In the genomic region with DNA sequence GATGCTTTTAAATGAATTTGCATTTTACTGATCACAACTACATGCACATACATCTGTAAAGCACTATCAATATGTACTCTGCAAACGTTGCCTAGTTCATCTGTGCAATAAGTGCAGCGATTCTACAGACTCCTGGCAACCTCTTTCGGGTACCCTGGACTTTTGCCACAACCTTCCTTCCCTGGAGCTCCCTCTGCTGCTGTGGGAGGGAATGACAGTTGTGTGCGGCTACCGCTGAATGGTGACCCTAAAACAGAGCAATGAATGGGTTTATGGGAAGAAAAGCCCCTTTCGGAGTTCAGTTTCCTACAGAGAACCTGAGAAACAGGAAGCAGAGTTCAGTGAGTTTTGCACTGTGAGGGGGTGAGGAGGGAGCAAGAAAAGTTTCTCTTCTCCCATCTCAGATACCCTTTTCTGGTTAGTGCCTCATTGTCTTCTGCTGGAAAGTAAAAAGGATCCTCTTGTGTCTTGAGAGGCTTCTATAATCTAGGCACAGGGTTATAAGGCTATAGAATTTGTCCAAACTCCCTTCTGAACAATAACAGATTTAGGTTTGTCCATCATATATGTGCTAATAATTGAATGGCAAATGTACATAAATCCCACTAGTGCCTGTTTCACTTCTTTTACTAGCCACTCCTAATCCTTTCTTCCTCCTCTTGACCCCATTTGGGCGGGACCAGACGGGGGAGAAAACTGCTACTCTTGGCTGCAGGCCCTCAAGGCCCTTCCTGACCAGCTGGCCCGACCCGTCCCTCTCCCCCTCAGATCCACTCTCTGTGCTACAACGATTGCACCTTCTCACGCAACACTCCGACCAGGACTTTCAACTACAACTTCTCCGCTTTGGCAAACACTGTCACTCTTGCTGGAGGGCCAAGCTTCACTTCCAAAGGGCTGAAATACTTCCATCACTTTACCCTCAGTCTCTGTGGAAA, we compare ENCODE assay signal across 8 cellular contexts. TPM values are rescaled to one million over a fixed set of nuclear protein-coding genes. Genes with fewer than 3 reads are reported as not detected.
DNase-seq lines count a peak whose midpoint lies in the region; ATAC-seq, FAIRE-seq and TF ChIP-seq lines count a peak whose summit lies in the region.

No MANE protein-coding gene starts in this region.

- H4K91ac ChIP-seq in trophoblast cell (ENCODE audit: low read depth, low read length) = peak overlapping the region; percentile 7

- no peaks in the 10 kb centered on the region for H3K36me3 ChIP-seq in endothelial cell of umbilical vein (ENCODE audit: control insufficient read depth in 2 of 2, extremely low read depth in 1 of 2, insufficient read depth in 2 of 2, low read length in 2 of 2)
- H3K36me3 ChIP-seq in trophoblast cell (ENCODE audit: control insufficient read depth in 1 of 2, insufficient read depth in 2 of 2, low read length in 2 of 2) = no peaks in the 10 kb centered on the region

- H4K20me1 ChIP-seq in endothelial cell of umbilical vein (replicated peaks; ENCODE audit: control insufficient read depth, extremely low read depth, insufficient read depth, low read length) = no peaks in the 10 kb centered on the region

- H3K27ac ChIP-seq in endothelial cell of umbilical vein (ENCODE audit: insufficient read depth, low read depth, low read length) (no peak overlapping the region), trophoblast cell (ENCODE audit: low read depth, low read length) (no peak overlapping the region)

- H3K23ac ChIP-seq in trophoblast cell (ENCODE audit: low read length) = no peak overlapping the region

- CTCF ChIA-PET in activated CD4-positive, alpha-beta T cell treated with anti-CD3 and anti-CD28 coated beads, Interleukin-2, amount 10 ng/mL, durations not matched to agents 7 days and 5 days (lab: Charles Lee) = interaction anchor here (0.6 to 1.5 kb wide), 11 partner anchors 10 to 188 kb away, joined by 3 to 6 read pairs (median 4); partner anchors contain the start of genes SARS1 and TMEM167B
- CTCF ChIA-PET in endothelial cell of umbilical vein (lab: Charles Lee) = interaction anchor here (0.6 to 2.3 kb wide), 6 partner anchors 21 to 94 kb away, joined by 3 to 12 read pairs (median 4); a partner anchor contains a TSS

- no CpG with 5 or more reads among the region's 14 CpGs for WGBS in trophoblast cell (ENCODE audit: extremely low coverage, insufficient coverage, insufficient read length)

- ATAC-seq in GM18502 (IDR thresholded peaks at IDR 0.05; ENCODE audit: poor library complexity, unreplicated experiment) = peak; percentile 58
- no peak for ATAC-seq in HG03045 (IDR thresholded peaks at IDR 0.05; ENCODE audit: unreplicated experiment)

- peak overlapping the region; percentile 50 for H2AFZ ChIP-seq in endothelial cell of umbilical vein (ENCODE audit: low read depth, low read length)
- H2AFZ ChIP-seq in trophoblast cell (ENCODE audit: insufficient read depth, low read length, poor library complexity) = no peak overlapping the region

- no peaks in the 10 kb centered on the region for H3K9me3 Mint-ChIP-seq in activated CD4-positive, alpha-beta T cell treated with anti-CD3 and anti-CD28 coated beads, Interleukin-2, amount 10 ng/mL, durations not matched to agents 7 days and 5 days

- H3K4me2 ChIP-seq in endothelial cell of umbilical vein (ENCODE audit: insufficient read depth, low read length) = no peak overlapping the region
- no peak overlapping the region for H3K4me2 ChIP-seq in trophoblast cell (ENCODE audit: low read length)

- H3K4me3 ChIP-seq in endothelial cell of umbilical vein (replicated peaks in 1 of 3; ENCODE audit: insufficient read depth in 1 of 3, low read depth in 1 of 3, low read length in 3 of 3) (no peak overlapping the region), trophoblast cell (ENCODE audit: low read depth, low read length) (no peak overlapping the region)

- no peaks in the 10 kb centered on the region for H3K79me2 ChIP-seq in endothelial cell of umbilical vein (ENCODE audit: control insufficient read depth, insufficient read depth, low read length)
- H3K79me2 ChIP-seq in trophoblast cell (ENCODE audit: control insufficient read depth, insufficient read depth, low read length, poor library complexity) = no peaks in the 10 kb centered on the region

- no peak overlapping the region for H2AK5ac ChIP-seq in trophoblast cell (ENCODE audit: low read length)

- H4K12ac ChIP-seq in trophoblast cell (ENCODE audit: low read depth, low read length) = no peak overlapping the region

- H3K4ac ChIP-seq in trophoblast cell (ENCODE audit: low read depth, low read length) = no peak overlapping the region

- H2BK12ac ChIP-seq in trophoblast cell (ENCODE audit: low read length) = peak overlapping the region; percentile 46

- H3K9ac ChIP-seq in endothelial cell of umbilical vein (replicated peaks; ENCODE audit: extremely low read depth, insufficient read depth, low read length) (peak overlapping the region; percentile 10), trophoblast cell (ENCODE audit: low read length) (no peak overlapping the region)

- H3K14ac ChIP-seq in trophoblast cell (ENCODE audit: low read length) = no peak overlapping the region

- H3K36me3 Mint-ChIP-seq in activated CD4-positive, alpha-beta T cell treated with anti-CD3 and anti-CD28 coated beads, Interleukin-2, amount 10 ng/mL, durations not matched to agents 7 days and 5 days (ENCODE audit: low read depth) = no peaks in the 10 kb centered on the region

- H3K4me1 Mint-ChIP-seq in activated CD4-positive, alpha-beta T cell treated with anti-CD3 and anti-CD28 coated beads, Interleukin-2, amount 10 ng/mL, durations not matched to agents 7 days and 5 days = peaks cover 22% of the 10 kb centered on the region

- no peak overlapping the region for H2BK5ac ChIP-seq in trophoblast cell (ENCODE audit: low read depth, low read length, poor library complexity)

- no TSS peak for BruUV-seq in endothelial cell of umbilical vein (replicated peaks; lab: Mats Ljungman, UMichigan)

- peak; percentile 37 for FAIRE-seq in endothelial cell of umbilical vein (lab: Jason Lieb, UNC)

- H3K9me1 ChIP-seq in endothelial cell of umbilical vein (replicated peaks; ENCODE audit: control insufficient read depth, extremely low read depth, insufficient read depth, low read length) = no peaks in the 10 kb centered on the region

- no peaks in the 10 kb centered on the region for H3K27me3 ChIP-seq in endothelial cell of umbilical vein (ENCODE audit: control insufficient read depth in 2 of 2, insufficient read depth in 2 of 2, low read length in 2 of 2)
- H3K27me3 ChIP-seq in trophoblast cell (ENCODE audit: insufficient read depth, low read length) = no peaks in the 10 kb centered on the region

- no peak overlapping the region for H3K18ac ChIP-seq in trophoblast cell (ENCODE audit: low read length)

- POLR2A ChIA-PET in activated CD4-positive, alpha-beta T cell treated with anti-CD3 and anti-CD28 coated beads, Interleukin-2, amount 10 ng/mL, durations not matched to agents 7 days and 5 days (lab: Charles Lee) = no interaction called here
- POLR2A ChIA-PET in endothelial cell of umbilical vein (lab: Charles Lee) = no interaction called here

- no peaks in the 10 kb centered on the region for H3K27me3 Mint-ChIP-seq in activated CD4-positive, alpha-beta T cell treated with anti-CD3 and anti-CD28 coated beads, Interleukin-2, amount 10 ng/mL, durations not matched to agents 7 days and 5 days

- no peak for TF ChIP-seq POLR2A in endothelial cell of umbilical vein (IDR thresholded peaks at IDR 0.05; ENCODE audit: low read depth, low read length)

- H3K4me3 Mint-ChIP-seq in activated CD4-positive, alpha-beta T cell treated with anti-CD3 and anti-CD28 coated beads, Interleukin-2, amount 10 ng/mL, durations not matched to agents 7 days and 5 days = no peak overlapping the region

- H3K4me1 ChIP-seq in endothelial cell of umbilical vein (ENCODE audit: control insufficient read depth, extremely low read depth, insufficient read depth, low read length) (peaks cover 31% of the 10 kb centered on the region), trophoblast cell (ENCODE audit: control insufficient read depth in 1 of 2, insufficient read depth in 2 of 2, low read length in 2 of 2) (peaks cover 11 to 14% of the 10 kb centered on the region in 2 experiments)

- no peak overlapping the region for H3K27ac Mint-ChIP-seq in activated CD4-positive, alpha-beta T cell treated with anti-CD3 and anti-CD28 coated beads, Interleukin-2, amount 10 ng/mL, durations not matched to agents 7 days and 5 days

- DNase-seq in AG09319 (ENCODE audit: extremely low read depth, low read depth) (no peak), NCI-H2107 (lab: John Stamatoyannopoulos, UW) (peak; percentile 69), endothelial cell of umbilical vein (ENCODE audit: low read depth, low spot score) (peak; percentile 19), trophoblast cell (peak in 1 of 2 donors; percentile 68), midbrain (lab: John Stamatoyannopoulos, UW) (no peak)
- peak; percentile 70 for DNase-seq in activated CD4-positive, alpha-beta T cell treated with anti-CD3 and anti-CD28 coated beads, Interleukin-2, amount 10 ng/mL, durations not matched to agents 7 days and 5 days

- no peak overlapping the region for H2BK120ac ChIP-seq in trophoblast cell (ENCODE audit: insufficient read depth, low read length, poor library complexity)

- no peaks in the 10 kb centered on the region for H3K9me3 ChIP-seq in endothelial cell of umbilical vein (replicated peaks; ENCODE audit: control insufficient read depth, insufficient read depth, low read length)
- no peaks in the 10 kb centered on the region for H3K9me3 ChIP-seq in trophoblast cell (ENCODE audit: insufficient read depth, low read depth, low read length)

- intact Hi-C loops in endothelial cell of umbilical vein (cut with micrococcal nuclease) = no loop called here

- dilution Hi-C loops in endothelial cell of umbilical vein (cut with MboI; ENCODE audit: extremely low pct_ligation_motif_present, low sequenced_read_pairs) = no loop called here

- peaks cover 16% of the 10 kb centered on the region for H3K79me1 ChIP-seq in trophoblast cell (ENCODE audit: low read length)

- TF ChIP-seq CTCF in AG09319 (IDR thresholded peaks at IDR 0.05; ENCODE audit: low read depth, low read length) (peak; percentile 52), endothelial cell of umbilical vein (IDR thresholded peaks at IDR 0.05; ENCODE audit: extremely low read depth in 1 of 2, insufficient read depth in 1 of 2, low read depth in 1 of 2, low read length in 2 of 2) (peak; percentile 51 to 57)

- no peak overlapping the region for H4K8ac ChIP-seq in trophoblast cell (ENCODE audit: low read depth, low read length)

RNA-seq across cellular contexts. Expression of gene SARS1, which starts 19.8 kb away (rescaled TPM):
- total RNA-seq in activated CD4-positive, alpha-beta T cell treated with anti-CD3 and anti-CD28 coated beads, Interleukin-2, amount 10 ng/mL, durations not matched to agents 7 days and 5 days = 100 to 1,000 TPM; 138 to 140 TPM
- 176 and 178 TPM in 2 replicates for total RNA-seq in endothelial cell of umbilical vein
- polyA plus RNA-seq in endothelial cell of umbilical vein = 87.8 and 110 TPM in 2 replicates
- polyA plus RNA-seq in endothelial cell of umbilical vein (2011; cell fraction: cytosol; rRNA removed) = 146 and 163 TPM in 2 replicates
- polyA plus RNA-seq in endothelial cell of umbilical vein (2011; cell fraction: nucleus; rRNA removed) = 208 and 220 TPM in 2 replicates
- 140 and 165 TPM in 2 replicates for polyA plus RNA-seq in endothelial cell of umbilical vein (2012)
- polyA minus RNA-seq in endothelial cell of umbilical vein = 108 and 116 TPM in 2 replicates
- polyA minus RNA-seq in endothelial cell of umbilical vein (2011; cell fraction: cytosol; rRNA and poly(A)+ RNA removed) = 72.6 TPM
- 49.5 and 68.2 TPM in 2 replicates for polyA minus RNA-seq in endothelial cell of umbilical vein (2011; cell fraction: nucleus; rRNA and poly(A)+ RNA removed)
- polyA plus RNA-seq in trophoblast cell (2013) = 192 and 196 TPM in 2 replicates

RNA-seq across cellular contexts. Expression of gene CELSR2, which starts 55.4 kb away (rescaled TPM):
- 1 to 10 TPM; 5.2 to 5.3 TPM for total RNA-seq in activated CD4-positive, alpha-beta T cell treated with anti-CD3 and anti-CD28 coated beads, Interleukin-2, amount 10 ng/mL, durations not matched to agents 7 days and 5 days
- 1.4 and 2.2 TPM in 2 replicates for total RNA-seq in endothelial cell of umbilical vein
- 0.76 and 0.90 TPM in 2 replicates for polyA plus RNA-seq in endothelial cell of umbilical vein
- 0.52 and 0.78 TPM in 2 replicates for polyA plus RNA-seq in endothelial cell of umbilical vein (2011; cell fraction: cytosol; rRNA removed)
- polyA plus RNA-seq in endothelial cell of umbilical vein (2011; cell fraction: nucleus; rRNA removed) = 1.5 and 1.9 TPM in 2 replicates
- polyA plus RNA-seq in endothelial cell of umbilical vein (2012) = 0.83 and 0.86 TPM in 2 replicates
- polyA minus RNA-seq in endothelial cell of umbilical vein = 2.1 and 2.8 TPM in 2 replicates
- 11.6 TPM for polyA minus RNA-seq in endothelial cell of umbilical vein (2011; cell fraction: cytosol; rRNA and poly(A)+ RNA removed)
- polyA minus RNA-seq in endothelial cell of umbilical vein (2011; cell fraction: nucleus; rRNA and poly(A)+ RNA removed) = 1.4 TPM in 2 replicates
- 18.9 and 19.5 TPM in 2 replicates for polyA plus RNA-seq in trophoblast cell (2013)

Comparison
In these comparisons a context has a peak if more than half of its experiments do, and no peak if none do; other contexts are left out.
1. DNase-seq: peak in NCI-H2107 (single experiment), activated CD4-positive, alpha-beta T cell treated with anti-CD3 and anti-CD28 coated beads, Interleukin-2, amount 10 ng/mL, durations not matched to agents 7 days and 5 days (single experiment) and endothelial cell of umbilical vein (single experiment); none in AG09319 (single experiment) and midbrain (single experiment).